24 cellular contexts compared by ENCODE assay signal in genomic region chr1:115702993-115703392, GRCh38.
"Had no signal": no experiment of that assay in that cellular context is flagged by ENCODE, and none has a peak within 500 bp of the region (broad histone marks: within the 10 kb centered on the region; RNA-seq: fewer than 3 reads in every experiment).

No MANE protein-coding gene starts in this region.

- H3K27me3 Mint-ChIP-seq: activated naive CD8-positive, alpha-beta T cell treated with anti-CD3 and anti-CD28 coated beads, Interleukin-2, amount 50 U/mL, for 24 hours had no signal

- ATAC-seq: activated CD4-positive, alpha-beta T cell treated with anti-CD3 and anti-CD28 coated beads for 36 hours; activated CD8-positive, alpha-beta memory T cell treated with anti-CD3 and anti-CD28 coated beads, Interleukin-2, amount 10 ng/mL, durations not matched to agents 7 days and 5 days; activated CD8-positive, alpha-beta T cell treated with anti-CD3 and anti-CD28 coated beads, Interleukin-2, amount 10 ng/mL, durations not matched to agents 7 days and 5 days; activated naive CD8-positive, alpha-beta T cell treated with anti-CD3 and anti-CD28 coated beads, Interleukin-2, amount 50 U/mL, for 24 hours; gastrocnemius medialis; pancreas had no signal

- H3K9me3 Mint-ChIP-seq: activated naive CD4-positive, alpha-beta T cell treated with anti-CD3 and anti-CD28 coated beads, Interleukin-2, amount 50 U/mL, for 24 hours; activated naive CD8-positive, alpha-beta T cell treated with anti-CD3 and anti-CD28 coated beads, Interleukin-2, amount 50 U/mL, for 24 hours; activated T-helper 2 cell treated with anti-CD3 and anti-CD28 coated beads, Interferon-gamma antibody, Interleukin-2, Interleukin-4, amounts not matched to agents 10 μg/mL and 5 μg/mL and 100 μg/mL, durations not matched to agents 14 hours and 24 hours and 36 hours; dendritic cell treated with granulocyte-macrophage colony-stimulating factor and Interleukin-4, amounts not matched to agents 40 ng/mL and 50 ng/mL, for 4 days; stimulated activated naive CD8-positive, alpha-beta T cell treated with anti-CD3 and anti-CD28 coated beads, Interleukin-15, Interleukin-2, amounts not matched to agents 100 ng/mL and 50 ng/mL, for 24 hours had no signal

- H3K4me3 ChIP-seq: gastrocnemius medialis, pancreas, prostate gland, spleen, thoracic aorta had no signal

- H3K4me1 Mint-ChIP-seq: activated CD4-positive, alpha-beta T cell treated with anti-CD3 and anti-CD28 coated beads for 36 hours; activated CD8-positive, alpha-beta memory T cell treated with anti-CD3 and anti-CD28 coated beads, Interleukin-2, amount 10 ng/mL, durations not matched to agents 7 days and 5 days; activated naive CD4-positive, alpha-beta T cell treated with anti-CD3 and anti-CD28 coated beads, Interleukin-2, amount 50 U/mL, for 24 hours; activated naive CD8-positive, alpha-beta T cell treated with anti-CD3 and anti-CD28 coated beads, Interleukin-2, amount 50 U/mL, for 24 hours had no signal

- H3K4me1 ChIP-seq: gastrocnemius medialis, pancreas, prostate gland, spleen had no signal

- H3K9me3 ChIP-seq: gastrocnemius medialis, pancreas, prostate gland, spleen, thoracic aorta had no signal

- H3K27ac ChIP-seq: epithelial cell of prostate, gastrocnemius medialis, pancreas, prostate gland, spleen, thoracic aorta had no signal

- H3K4me3 Mint-ChIP-seq: activated CD4-positive, alpha-beta T cell treated with anti-CD3 and anti-CD28 coated beads for 36 hours; activated CD8-positive, alpha-beta memory T cell treated with anti-CD3 and anti-CD28 coated beads, Interleukin-2, amount 10 ng/mL, durations not matched to agents 7 days and 5 days; activated CD8-positive, alpha-beta T cell treated with anti-CD3 and anti-CD28 coated beads, Interleukin-2, amount 10 ng/mL, durations not matched to agents 7 days and 5 days; activated naive CD4-positive, alpha-beta T cell treated with anti-CD3 and anti-CD28 coated beads, Interleukin-2, amount 50 U/mL, for 24 hours; activated naive CD8-positive, alpha-beta T cell treated with anti-CD3 and anti-CD28 coated beads, Interleukin-2, amount 50 U/mL, for 24 hours; dendritic cell treated with granulocyte-macrophage colony-stimulating factor and Interleukin-4, amounts not matched to agents 40 ng/mL and 50 ng/mL, for 4 days; stimulated activated naive CD8-positive, alpha-beta T cell treated with anti-CD3 and anti-CD28 coated beads, Interleukin-15, Interleukin-2, amounts not matched to agents 100 ng/mL and 50 ng/mL, for 24 hours had no signal

- H3K27ac Mint-ChIP-seq: activated CD4-positive, alpha-beta T cell treated with anti-CD3 and anti-CD28 coated beads for 36 hours; activated CD8-positive, alpha-beta memory T cell treated with anti-CD3 and anti-CD28 coated beads, Interleukin-2, amount 10 ng/mL, durations not matched to agents 7 days and 5 days; activated CD8-positive, alpha-beta T cell treated with anti-CD3 and anti-CD28 coated beads, Interleukin-2, amount 10 ng/mL, durations not matched to agents 7 days and 5 days; activated naive CD4-positive, alpha-beta T cell treated with anti-CD3 and anti-CD28 coated beads, Interleukin-2, amount 50 U/mL, for 24 hours; activated naive CD8-positive, alpha-beta T cell treated with anti-CD3 and anti-CD28 coated beads, Interleukin-2, amount 50 U/mL, for 24 hours; activated T-helper 2 cell treated with anti-CD3 and anti-CD28 coated beads, Interferon-gamma antibody, Interleukin-2, Interleukin-4, amounts not matched to agents 10 μg/mL and 5 μg/mL and 100 μg/mL, durations not matched to agents 14 hours and 24 hours and 36 hours; dendritic cell treated with granulocyte-macrophage colony-stimulating factor and Interleukin-4, amounts not matched to agents 40 ng/mL and 50 ng/mL, for 4 days; stimulated activated naive CD8-positive, alpha-beta T cell treated with anti-CD3 and anti-CD28 coated beads, Interleukin-15, Interleukin-2, amounts not matched to agents 100 ng/mL and 50 ng/mL, for 24 hours had no signal

- H3K36me3 ChIP-seq: pancreas, prostate gland, spleen, thoracic aorta had no signal

- DNase-seq: activated CD4-positive, alpha-beta T cell treated with anti-CD3 and anti-CD28 coated beads for 36 hours; activated CD4-positive, CD25-positive, alpha-beta regulatory T cell; activated CD8-positive, alpha-beta memory T cell treated with anti-CD3 and anti-CD28 coated beads, Interleukin-2, amount 10 ng/mL, durations not matched to agents 7 days and 5 days; activated CD8-positive, alpha-beta T cell treated with anti-CD3 and anti-CD28 coated beads, Interleukin-2, amount 10 ng/mL, durations not matched to agents 7 days and 5 days; activated naive CD8-positive, alpha-beta T cell treated with anti-CD3 and anti-CD28 coated beads, Interleukin-2, amount 50 U/mL, for 24 hours; activated T-cell treated with anti-CD3 and anti-CD28 coated beads, Interleukin-2, amount 50 U/mL, for 48 hours; amygdala; central memory CD4-positive, alpha-beta T cell; effector CD4-positive, alpha-beta T cell; gastrocnemius medialis; glutamatergic neuron; mammary epithelial cell; pancreas; spleen; trophoblast cell had no signal

- H3K27me3 ChIP-seq: gastrocnemius medialis, pancreas had no signal

- H3K36me3 Mint-ChIP-seq: activated CD8-positive, alpha-beta memory T cell treated with anti-CD3 and anti-CD28 coated beads, Interleukin-2, amount 10 ng/mL, durations not matched to agents 7 days and 5 days; activated naive CD4-positive, alpha-beta T cell treated with anti-CD3 and anti-CD28 coated beads, Interleukin-2, amount 50 U/mL, for 24 hours had no signal

- FAIRE-seq: islet of Langerhans, pancreas, urothelium cell line had no signal
